ENCODE assay signal across 17 cellular contexts in genomic region chr18:75854808-75855207, GRCh38.
A peak's percentile ranks its signal among the peaks of the same experiment; 100 is the strongest.
DNase-seq lines count a peak whose midpoint lies in the region; ATAC-seq and TF ChIP-seq lines count a peak whose summit lies in the region.
"Had no signal": no experiment of that assay in that cellular context is flagged by ENCODE, and none has a peak within 500 bp of the region (broad histone marks: within the 10 kb centered on the region; RNA-seq: fewer than 3 reads in every experiment).

No MANE protein-coding gene starts in this region.

- H3K27me3 Mint-ChIP-seq in GM23338 (ENCODE audit: insufficient read depth, low read depth, poor library complexity): peaks cover 1% of the 10 kb centered on the region
- no peaks in the 10 kb centered on the region for H3K27me3 Mint-ChIP-seq in osteocyte (ENCODE audit: unreplicated experiment)
- H3K27me3 Mint-ChIP-seq: B cell had no signal

- H3K36me3 ChIP-seq in GM23338 (ENCODE audit: insufficient read depth): no peaks in the 10 kb centered on the region
- no peaks in the 10 kb centered on the region for H3K36me3 ChIP-seq in lung (ENCODE audit: control insufficient read depth in 2 of 2, insufficient read depth in 2 of 2, low read length in 2 of 2)
- H3K36me3 ChIP-seq in effector memory CD4-positive, alpha-beta T cell (ENCODE audit: control insufficient read depth, insufficient read depth, low read length): no peaks in the 10 kb centered on the region
- H3K36me3 ChIP-seq: BLaER1 treated with 17β-estradiol and CSF1 and Interleukin-3, amounts not matched to agents 10 nM and 100 nM had no signal

- no peaks in the 10 kb centered on the region for H3K79me2 ChIP-seq in GM23338 (replicated peaks; ENCODE audit: insufficient read depth)

- H3K27ac Mint-ChIP-seq in GM23338: no peak overlapping the region
- no peak overlapping the region for H3K27ac Mint-ChIP-seq in osteocyte (ENCODE audit: unreplicated experiment)
- H3K27ac Mint-ChIP-seq: B cell; CD4-positive, alpha-beta T cell; CD8-positive, alpha-beta T cell had no signal

- 96% methylated on average over 10 of the region's 10 CpGs for WGBS in lung, 2 donors

- no peaks in the 10 kb centered on the region for H3K36me3 Mint-ChIP-seq in GM23338 (ENCODE audit: low read depth)
- H3K36me3 Mint-ChIP-seq in osteocyte (ENCODE audit: unreplicated experiment): no peaks in the 10 kb centered on the region
- H3K36me3 Mint-ChIP-seq: CD8-positive, alpha-beta T cell had no signal

- H3K4me1 ChIP-seq in GM23338 (ENCODE audit: insufficient read depth) (no peaks in the 10 kb centered on the region), lung (ENCODE audit: control insufficient read depth in 2 of 2, insufficient read depth in 2 of 2, low read length in 2 of 2) (no peaks in the 10 kb centered on the region)
- H3K4me1 ChIP-seq in effector memory CD4-positive, alpha-beta T cell (ENCODE audit: control insufficient read depth, insufficient read depth, low read length, poor library complexity, severe bottlenecking): no peaks in the 10 kb centered on the region
- H3K4me1 ChIP-seq: A549; BLaER1 treated with 17β-estradiol and CSF1 and Interleukin-3, amounts not matched to agents 10 nM and 100 nM; Caco-2 had no signal

- H4K20me1 ChIP-seq in GM23338 (replicated peaks; ENCODE audit: insufficient read depth): no peaks in the 10 kb centered on the region
- H4K20me1 ChIP-seq: BLaER1 treated with 17β-estradiol and CSF1 and Interleukin-3, amounts not matched to agents 10 nM and 100 nM had no signal

- TF ChIP-seq CTCF in GM23338 (conservative IDR thresholded peaks at IDR 0.05; ENCODE audit: low read depth in 2 of 2) (no peak), lung (IDR thresholded peaks at IDR 0.05; ENCODE audit: control extremely low read depth, extremely low read depth) (no peak), osteocyte (IDR thresholded peaks at IDR 0.05) (no peak)

- H3K27ac ChIP-seq in GM23338 (ENCODE audit: low read depth) (no peak overlapping the region), lung (ENCODE audit: low read depth in 1 of 2, low read length in 1 of 2) (no peak overlapping the region)
- no peak overlapping the region for H3K27ac ChIP-seq in effector memory CD4-positive, alpha-beta T cell (ENCODE audit: insufficient read depth, low read length, poor library complexity, severe bottlenecking)
- H3K27ac ChIP-seq: 22Rv1; A549; BLaER1 treated with 17β-estradiol and CSF1 and Interleukin-3, amounts not matched to agents 10 nM and 100 nM; C4-2B had no signal

- no peak overlapping the region for H3K4me2 ChIP-seq in GM23338
- H3K4me2 ChIP-seq: A549; BLaER1 treated with 17β-estradiol and CSF1 and Interleukin-3, amounts not matched to agents 10 nM and 100 nM had no signal

- H3K4me3 Mint-ChIP-seq in GM23338: no peak overlapping the region
- H3K4me3 Mint-ChIP-seq in osteocyte (ENCODE audit: unreplicated experiment): no peak overlapping the region
- H3K4me3 Mint-ChIP-seq: B cell; CD4-positive, alpha-beta T cell; CD8-positive, alpha-beta T cell had no signal

- H3K4me3 ChIP-seq in GM23338: no peak overlapping the region
- no peak overlapping the region for H3K4me3 ChIP-seq in lung
- H3K4me3 ChIP-seq in effector memory CD4-positive, alpha-beta T cell (ENCODE audit: insufficient read depth, low read depth, low read length, poor library complexity, severe bottlenecking): no peak overlapping the region
- H3K4me3 ChIP-seq: A549; BLaER1 treated with 17β-estradiol and CSF1 and Interleukin-3, amounts not matched to agents 10 nM and 100 nM had no signal

- H3K9me3 Mint-ChIP-seq in GM23338 (no peaks in the 10 kb centered on the region), osteocyte (ENCODE audit: unreplicated experiment) (peaks cover 29% of the 10 kb centered on the region)
- H3K9me3 Mint-ChIP-seq: CD8-positive, alpha-beta T cell had no signal

- DNase-seq in GM23338 (ENCODE audit: low spot score) (no peak), lung (ENCODE audit: low spot score) (peak; percentile 9), osteocyte (ENCODE audit: extremely low spot score, unreplicated experiment) (peak; percentile 25), NCI-H1048 (lab: John Stamatoyannopoulos, UW) (no peak)
- no peak for DNase-seq in effector memory CD4-positive, alpha-beta T cell
- DNase-seq: Calu3; CD4-positive, alpha-beta T cell; CD8-positive, alpha-beta T cell; DMS79 treated with DMSO at 0.1 percent for 48 hours; GF-D8 had no signal

- H3K9me2 ChIP-seq in GM23338 (ENCODE audit: insufficient read depth): peaks cover 16% of the 10 kb centered on the region; the same call in 1 of the 2 replicates

- H2AFZ ChIP-seq in GM23338: peak overlapping the region; percentile 74; the same call in 1 of the 2 replicates

- no peaks in the 10 kb centered on the region for H3F3A ChIP-seq in GM23338 (replicated peaks; ENCODE audit: low read depth)

- no peaks in the 10 kb centered on the region for H3K9me3 ChIP-seq in lung (ENCODE audit: control insufficient read depth in 2 of 2, insufficient read depth in 1 of 2, low read length in 1 of 2)
- no peaks in the 10 kb centered on the region for H3K9me3 ChIP-seq in effector memory CD4-positive, alpha-beta T cell (ENCODE audit: control insufficient read depth, low read length)
- H3K9me3 ChIP-seq: A549; BLaER1 treated with 17β-estradiol and CSF1 and Interleukin-3, amounts not matched to agents 10 nM and 100 nM; Caco-2 had no signal

- ATAC-seq in GM23338 (no peak), lung (ENCODE audit: insufficient read depth, low FRiP score) (no peak), GM21529 (IDR thresholded peaks at IDR 0.05; ENCODE audit: unreplicated experiment) (no peak)
- ATAC-seq: A549; CD8-positive, alpha-beta T cell had no signal

- no peaks in the 10 kb centered on the region for H3K27me3 ChIP-seq in GM23338 (ENCODE audit: insufficient read depth)
- no peaks in the 10 kb centered on the region for H3K27me3 ChIP-seq in lung (ENCODE audit: control insufficient read depth, insufficient read depth)
- no peaks in the 10 kb centered on the region for H3K27me3 ChIP-seq in effector memory CD4-positive, alpha-beta T cell (replicated peaks; ENCODE audit: control insufficient read depth, insufficient read depth, low read length, poor library complexity, severe bottlenecking)
- H3K27me3 ChIP-seq: BLaER1 treated with 17β-estradiol and CSF1 and Interleukin-3, amounts not matched to agents 10 nM and 100 nM had no signal

- H3K4me1 Mint-ChIP-seq in GM23338 (no peaks in the 10 kb centered on the region), osteocyte (ENCODE audit: unreplicated experiment) (no peaks in the 10 kb centered on the region)
- H3K4me1 Mint-ChIP-seq: B cell had no signal

TF ChIP-seq in GM23338, 12 proteins besides CTCF, POLR2A, EP300 and RAD21 (continues in another document):
- no peak for TF ChIP-seq STAT1 (IDR thresholded peaks at IDR 0.05; ENCODE audit: unreplicated experiment)
- TF ChIP-seq REST (IDR thresholded peaks at IDR 0.05; ENCODE audit: unreplicated experiment): no peak
- TF ChIP-seq CREB1 (CRISPR knock-in tag; IDR thresholded peaks at IDR 0.05; ENCODE audit: low read depth): no peak
- TF ChIP-seq ETS1 (IDR thresholded peaks at IDR 0.05): no peak
- no peak for TF ChIP-seq EZH2 (IDR thresholded peaks at IDR 0.05; ENCODE audit: low read depth, unreplicated experiment)
- TF ChIP-seq JUNB (IDR thresholded peaks at IDR 0.05; ENCODE audit: unreplicated experiment): no peak
- TF ChIP-seq ZNF114 (CRISPR knock-in tag; IDR thresholded peaks at IDR 0.05): no peak
- no peak for TF ChIP-seq POLR2AphosphoS5 (IDR thresholded peaks at IDR 0.05; ENCODE audit: low read depth)
- no peak for TF ChIP-seq ZNF331 (CRISPR knock-in tag; IDR thresholded peaks at IDR 0.05; ENCODE audit: low read depth)

Comparison
In these comparisons a context has a peak if more than half of its experiments do, and no peak if none do; other contexts are left out.
1. DNase-seq: peak in lung (single experiment) and osteocyte (single experiment); none in GM23338 (single experiment), effector memory CD4-positive, alpha-beta T cell (0 of 3) and NCI-H1048 (single experiment).